10 cellular contexts compared by ENCODE assay signal in the genomic region with DNA sequence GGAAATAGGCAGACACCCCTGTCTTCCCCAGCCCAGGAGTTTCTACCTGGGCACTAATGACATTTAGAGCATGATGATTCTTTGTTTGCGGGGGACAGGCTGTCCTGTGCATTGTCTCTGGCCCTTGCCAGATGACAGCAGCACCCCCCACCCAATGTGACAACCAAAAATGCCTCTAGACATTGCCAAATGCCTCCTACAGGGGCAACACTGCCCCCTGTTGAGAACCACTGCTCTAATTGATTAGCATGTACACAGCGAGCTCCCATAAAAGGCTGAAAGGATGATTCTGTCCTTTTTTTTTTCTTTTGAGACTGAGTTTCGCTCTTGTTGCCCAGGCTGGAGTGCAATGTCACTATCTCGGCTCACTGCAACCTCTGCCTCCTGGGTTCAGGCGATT. TPM values are rescaled to one million over a fixed set of nuclear protein-coding genes. Genes with fewer than 3 reads are reported as not detected.
A peak's percentile ranks its signal among the peaks of the same experiment; 100 is the strongest.
DNase-seq lines count a peak whose midpoint lies in the region; ATAC-seq and TF ChIP-seq lines count a peak whose summit lies in the region.
"Had no signal": no experiment of that assay in that cellular context is flagged by ENCODE, and none has a peak within 500 bp of the region (broad histone marks: within the 10 kb centered on the region; RNA-seq: fewer than 3 reads in every experiment).

No MANE protein-coding gene starts in this region.

- no peaks in the 10 kb centered on the region for H3K79me2 ChIP-seq in SK-N-SH (ENCODE audit: insufficient read depth)

- H3K4me3 Mint-ChIP-seq in MCF 10A (ENCODE audit: unreplicated experiment), result no peak overlapping the region
- H3K4me3 Mint-ChIP-seq in type B pancreatic cell, result no peak overlapping the region
- H3K4me3 Mint-ChIP-seq: activated naive CD8-positive, alpha-beta T cell had no signal

- H3K4me1 Mint-ChIP-seq in MCF 10A (ENCODE audit: insufficient read depth, unreplicated experiment), result no peaks in the 10 kb centered on the region
- peaks cover 20% of the 10 kb centered on the region for H3K4me1 Mint-ChIP-seq in type B pancreatic cell (ENCODE audit: unreplicated experiment)

- no peaks in the 10 kb centered on the region for H4K20me1 ChIP-seq in SK-N-SH (ENCODE audit: insufficient read depth)

- DNase-seq in breast epithelium (ENCODE audit: low spot score in 2 of 2) (no peak), MCF 10A (ENCODE audit: unreplicated experiment) (no peak), SK-N-SH (no peak), fibroblast of the aortic adventitia (ENCODE audit: low read depth) (no peak), type B pancreatic cell (ENCODE audit: extremely low spot score, unreplicated experiment) (no peak), stomach (no peak)

- no peaks in the 10 kb centered on the region for H3K4me1 ChIP-seq in breast epithelium
- H3K4me1 ChIP-seq in SK-N-SH (ENCODE audit: control insufficient read depth in 1 of 2, insufficient read depth in 2 of 2, low read depth in 1 of 2, low read length in 1 of 2), result no peaks in the 10 kb centered on the region; a peak in 1 of 4 replicates
- peaks cover 0 to 17% (median 7%) of the 10 kb centered on the region in 4 donors for H3K4me1 ChIP-seq in stomach

- H3K36me3 Mint-ChIP-seq in MCF 10A (ENCODE audit: insufficient read depth, unreplicated experiment) (no peaks in the 10 kb centered on the region), type B pancreatic cell (no peaks in the 10 kb centered on the region)
- H3K36me3 Mint-ChIP-seq: activated naive CD8-positive, alpha-beta T cell had no signal

- ATAC-seq in GM19463 (IDR thresholded peaks at IDR 0.05; ENCODE audit: unreplicated experiment) (no peak), HG02642 (IDR thresholded peaks at IDR 0.05; ENCODE audit: poor library complexity, unreplicated experiment) (no peak)

- no peak overlapping the region for H3K4me3 ChIP-seq in breast epithelium
- no peak overlapping the region for H3K4me3 ChIP-seq in SK-N-SH (ENCODE audit: low read depth in 2 of 2, low read length in 1 of 2)
- H3K4me3 ChIP-seq in fibroblast of the aortic adventitia (ENCODE audit: low read depth, low read length), result no peak overlapping the region
- H3K4me3 ChIP-seq in stomach, result no peak overlapping the region

- H3K36me3 ChIP-seq in breast epithelium (no peaks in the 10 kb centered on the region), SK-N-SH (replicated peaks in 1 of 2; ENCODE audit: control insufficient read depth in 1 of 2, insufficient read depth in 2 of 2, low read length in 1 of 2) (no peaks in the 10 kb centered on the region), stomach (no peaks in the 10 kb centered on the region)

- H3K27me3 ChIP-seq in breast epithelium, result no peaks in the 10 kb centered on the region
- H3K27me3 ChIP-seq in SK-N-SH (ENCODE audit: insufficient read depth), result no peaks in the 10 kb centered on the region
- H3K27me3 ChIP-seq in stomach, result no peaks in the 10 kb centered on the region

- H3K9me3 ChIP-seq in breast epithelium, result no peaks in the 10 kb centered on the region
- H3K9me3 ChIP-seq in SK-N-SH, result no peaks in the 10 kb centered on the region
- H3K9me3 ChIP-seq in stomach, result no peaks in the 10 kb centered on the region

- no TSS peak for BruUV-seq in MCF 10A (replicated peaks; lab: Mats Ljungman, UMichigan)

- POLR2A ChIA-PET in MCF 10A (lab: Yijun Ruan, JAX) (interaction anchor here (0.7 kb wide), 1 partner anchor 310 kb away, joined by 3 read pairs; no protein-coding TSS in a partner anchor), SK-N-SH (lab: Yijun Ruan, JAX) (no interaction called here)

- no peak overlapping the region for H3K9ac ChIP-seq in SK-N-SH

- TF ChIP-seq EP300 in SK-N-SH (IDR thresholded peaks at IDR 0.05; ENCODE audit: borderline replicate concordance in 1 of 2, low read depth in 1 of 2, low read length in 1 of 2) (no peak), stomach (IDR thresholded peaks at IDR 0.05) (no peak)

- peak overlapping the region; percentile 73 to 76 for H3K27ac ChIP-seq in breast epithelium
- no peak overlapping the region for H3K27ac ChIP-seq in SK-N-SH (ENCODE audit: low read depth in 2 of 2, low read length in 1 of 2)
- no peak overlapping the region for H3K27ac ChIP-seq in stomach

- no peaks in the 10 kb centered on the region for H3F3A ChIP-seq in SK-N-SH (replicated peaks; ENCODE audit: insufficient read depth)

- H3K27ac Mint-ChIP-seq in MCF 10A (ENCODE audit: low read depth, unreplicated experiment) (no peak overlapping the region), type B pancreatic cell (no peak overlapping the region)
- H3K27ac Mint-ChIP-seq: activated naive CD8-positive, alpha-beta T cell had no signal

- 0 out of 2 replicates have a peak overlapping the region, but pooled peaks have one; percentile 56 for H2AFZ ChIP-seq in SK-N-SH (ENCODE audit: low read depth)

- CTCF ChIA-PET in MCF 10A (lab: Yijun Ruan, JAX) (interaction anchor here (0.9 to 1.1 kb wide), 2 partner anchors 10 to 94 kb away, joined by 4 to 5 read pairs; no protein-coding TSS in a partner anchor), SK-N-SH (lab: Yijun Ruan, JAX) (interaction anchor here (0.6 to 2.2 kb wide), 8 partner anchors 10 to 577 kb away, joined by 3 to 11 read pairs (median 3); no protein-coding TSS in a partner anchor)

- no peak overlapping the region for H3K4me2 ChIP-seq in SK-N-SH

- H3K9me2 ChIP-seq in SK-N-SH, result no peaks in the 10 kb centered on the region

- 94% methylated on average over 5 of the region's 5 CpGs for WGBS in SK-N-SH (ENCODE audit: low lambda C conversion rate)
- 88 to 93% (median 92%) methylated on average over 5 of the region's 5 CpGs for WGBS in stomach, 5 donors

- TF ChIP-seq CTCF in breast epithelium (IDR thresholded peaks at IDR 0.05) (peak in 1 of 3 donors; percentile 9), MCF 10A (IDR thresholded peaks at IDR 0.05; ENCODE audit: unreplicated experiment) (no peak), SK-N-SH (IDR thresholded peaks at IDR 0.05) (peak; percentile 52), fibroblast of the aortic adventitia (IDR thresholded peaks at IDR 0.05; ENCODE audit: insufficient read depth, low read length) (peak; percentile 17), type B pancreatic cell (conservative IDR thresholded peaks at IDR 0.05) (peak; percentile 64), stomach (IDR thresholded peaks at IDR 0.05) (peak in 1 of 7 experiments; percentile 18)

- no peaks in the 10 kb centered on the region for H3K9me3 Mint-ChIP-seq in MCF 10A (ENCODE audit: unreplicated experiment)
- peaks cover 15% of the 10 kb centered on the region for H3K9me3 Mint-ChIP-seq in type B pancreatic cell

- TF ChIP-seq POLR2A in breast epithelium (IDR thresholded peaks at IDR 0.05) (no peak), stomach (IDR thresholded peaks at IDR 0.05) (no peak)

- intact Hi-C loops in breast epithelium (cut with DNase I; ENCODE audit: low total_unique reads) (loop anchor here (5.0 kb wide), 1 partner anchor 1192 kb away; no protein-coding TSS in a partner anchor), MCF 10A (cut with micrococcal nuclease) (loop anchor here (10.0 kb wide), 1 partner anchor 615 kb away; no protein-coding TSS in a partner anchor), stomach (cut with DNase I; ENCODE audit: low total_unique reads) (no loop called here)

- H3K27me3 Mint-ChIP-seq in MCF 10A (ENCODE audit: insufficient read depth, unreplicated experiment) (peaks cover 20% of the 10 kb centered on the region), type B pancreatic cell (peaks cover 2% of the 10 kb centered on the region)
- H3K27me3 Mint-ChIP-seq: activated naive CD8-positive, alpha-beta T cell had no signal

- TF ChIP-seq RAD21 in SK-N-SH (IDR thresholded peaks at IDR 0.05; ENCODE audit: low read length), result peak; percentile 60

TF ChIP-seq in SK-N-SH, 30 proteins besides CTCF, POLR2A, EP300 and RAD21:
- TF ChIP-seq CHD2 (IDR thresholded peaks at IDR 0.05; ENCODE audit: low read length, partially characterized antibody) (no peak), SMC3 (IDR thresholded peaks at IDR 0.05; ENCODE audit: low read depth, low read length) (peak; percentile 43)

RNA-seq across cellular contexts. Expression of gene MAP1LC3B2, which starts 50.5 kb away (rescaled TPM):
- total RNA-seq in breast epithelium, result 1 to 10 TPM in 2 of 3 donors, under 1 TPM in 1; 0.98 to 8.5 (median 1.1) TPM
- total RNA-seq in MCF 10A (2022), result 3.4 and 5.1 TPM in 2 replicates
- polyA plus RNA-seq in SK-N-SH (2012; rRNA removed), result 0.76 and 0.81 TPM in 2 replicates
- 1.4 and 3.6 TPM in 2 replicates for polyA plus RNA-seq in SK-N-SH (2012; cell fraction: cytosol; rRNA removed)
- polyA plus RNA-seq in SK-N-SH (2012; cell fraction: nucleus; rRNA removed), result 3.6 and 4.3 TPM in 2 replicates
- not detected in 2 replicates for total RNA-seq in fibroblast of the aortic adventitia (ENCODE audit: low replicate concordance)
- total RNA-seq in type B pancreatic cell (ENCODE audit: low replicate concordance), result 1.0 TPM in 1 of 2 replicates, not detected in the other
- 10 to 100 TPM in 1 of 5 donors, 1 to 10 TPM in 3, not detected in 1; 1.3 to 16.9 (median 3.4) TPM for total RNA-seq in stomach
- polyA plus RNA-seq in stomach, result 1 to 10 TPM in 2 of 3 donors, not detected in 1; 1.9 to 2.4 TPM
- total RNA-seq: urinary bladder had no signal

Comparison
In these comparisons a context has a peak if more than half of its experiments do, and no peak if none do; other contexts are left out.
1. H3K27ac ChIP-seq: peak in breast epithelium (2 of 2); none in SK-N-SH (0 of 2) and stomach (0 of 5).